Comparison of ENCODE assay signal across 8 cellular contexts in genomic region chr2:9552491-9553178, GRCh38. TPM values are rescaled to one million over a fixed set of nuclear protein-coding genes. Genes with fewer than 3 reads are reported as not detected.
DNase-seq lines count a peak whose midpoint lies in the region; ATAC-seq and TF ChIP-seq lines count a peak whose summit lies in the region.

No MANE protein-coding gene starts in this region.

- H3K27me3 Mint-ChIP-seq in CD14-positive monocyte (ENCODE audit: low read depth in 3 of 3): peaks cover 0 to 4% (median 4%) of the 10 kb centered on the region in 3 donors
- H3K27me3 Mint-ChIP-seq in mesothelial cell of epicardium (ENCODE audit: low read depth): no peaks in the 10 kb centered on the region

- H3K27me3 ChIP-seq in Karpas-422 (ENCODE audit: low read length) (no peaks in the 10 kb centered on the region), adipocyte (replicated peaks; ENCODE audit: control insufficient read depth, insufficient read depth, low read length) (no peaks in the 10 kb centered on the region)

- peak overlapping the region; percentile 94 for H3K27ac ChIP-seq in Karpas-422 (ENCODE audit: low read length)

- ATAC-seq in HG03108 (IDR thresholded peaks at IDR 0.05; ENCODE audit: unreplicated experiment) (no peak), GM21737 (IDR thresholded peaks at IDR 0.05; ENCODE audit: unreplicated experiment) (no peak), HG02623 (IDR thresholded peaks at IDR 0.05; ENCODE audit: unreplicated experiment) (no peak), HG03045 (IDR thresholded peaks at IDR 0.05; ENCODE audit: unreplicated experiment) (no peak)

- peaks cover 68% of the 10 kb centered on the region for H3K4me1 Mint-ChIP-seq in CD14-positive monocyte
- H3K4me1 Mint-ChIP-seq in mesothelial cell of epicardium: peaks cover 44% of the 10 kb centered on the region

- H3K9me3 Mint-ChIP-seq in CD14-positive monocyte (peaks cover 0 to 5% (median 0%) of the 10 kb centered on the region in 7 donors), mesothelial cell of epicardium (no peaks in the 10 kb centered on the region)

- peaks cover 77% of the 10 kb centered on the region for H3K4me1 ChIP-seq in Karpas-422 (ENCODE audit: low read length)
- peaks cover 49% of the 10 kb centered on the region for H3K4me1 ChIP-seq in adipocyte (ENCODE audit: control insufficient read depth, insufficient read depth, low read length)

- no peak overlapping the region for H2AFZ ChIP-seq in Karpas-422 (ENCODE audit: low read length)

- peaks cover 5% of the 10 kb centered on the region; the same call in 1 of the 2 replicates for H4K20me1 ChIP-seq in Karpas-422 (ENCODE audit: insufficient read depth, low read depth, low read length)

- H3K9me2 ChIP-seq in Karpas-422 (replicated peaks; ENCODE audit: insufficient read depth, low read length): no peaks in the 10 kb centered on the region

- H3K36me3 Mint-ChIP-seq in CD14-positive monocyte: peaks cover 7 to 14% of the 10 kb centered on the region in 2 donors
- H3K36me3 Mint-ChIP-seq in mesothelial cell of epicardium: no peaks in the 10 kb centered on the region

- H3K4me2 ChIP-seq in Karpas-422 (ENCODE audit: low read depth, low read length, poor library complexity, severe bottlenecking): peak overlapping the region; percentile 90

- peak overlapping the region; percentile 31 to 67 for H3K4me3 Mint-ChIP-seq in CD14-positive monocyte
- no peak overlapping the region for H3K4me3 Mint-ChIP-seq in mesothelial cell of epicardium

- H3K4me3 ChIP-seq in Karpas-422 (ENCODE audit: low read length) (peak overlapping the region; percentile 59), adipocyte (ENCODE audit: low read length) (peak overlapping the region; percentile 72)

- H3K79me2 ChIP-seq in Karpas-422 (ENCODE audit: low read length): peaks cover 97% of the 10 kb centered on the region

- H3K9me3 ChIP-seq in Karpas-422 (ENCODE audit: low read length): no peaks in the 10 kb centered on the region
- H3K9me3 ChIP-seq in adipocyte (ENCODE audit: control insufficient read depth, low read length): no peaks in the 10 kb centered on the region

- no peak for DNase-seq in CD14-positive monocyte (ENCODE audit: low spot score)
- DNase-seq in Karpas-422: peak; percentile 56
- peak; percentile 94 for DNase-seq in adipocyte (ENCODE audit: low read depth)
- DNase-seq in mesothelial cell of epicardium (ENCODE audit: low spot score in 2 of 2, unreplicated experiment in 2 of 2): no peak

- intact Hi-C loops in CD14-positive monocyte (cut with micrococcal nuclease): loop anchor here (2.0 to 10.0 kb wide), 3 partner anchors 14 to 492 kb away; partner anchors contain the start of gene KLF11 (in 1 of the 2)

- H3K27ac Mint-ChIP-seq in CD14-positive monocyte (peak overlapping the region; percentile 94 to 100 (median 97)), mesothelial cell of epicardium (peak overlapping the region; percentile 57)

- TF ChIP-seq CTCF in CD14-positive monocyte (IDR thresholded peaks at IDR 0.05) (no peak), mesothelial cell of epicardium (IDR thresholded peaks at IDR 0.05; ENCODE audit: unreplicated experiment) (no peak)

- H3K9ac ChIP-seq in Karpas-422 (ENCODE audit: low read length) (peak overlapping the region; percentile 61), adipocyte (ENCODE audit: low read length) (peak overlapping the region; percentile 52)

- H3K36me3 ChIP-seq in Karpas-422 (ENCODE audit: insufficient read depth, low read length): no peaks in the 10 kb centered on the region
- no peaks in the 10 kb centered on the region for H3K36me3 ChIP-seq in adipocyte (ENCODE audit: control insufficient read depth, insufficient read depth, low read length, severe bottlenecking)

RNA-seq across cellular contexts. Expression of gene ADAM17, which starts 3.0 kb away (rescaled TPM):
- 10 to 100 TPM; 30.2 to 34.8 TPM for polyA plus RNA-seq in CD14-positive monocyte
- 36.6 and 39.8 TPM in 2 replicates for total RNA-seq in Karpas-422 (2014; rRNA removed; shearing (Covaris generic); ENCODE audit: low replicate concordance)
- total RNA-seq in mesothelial cell of epicardium: 47.2 to 48.8 TPM (median 47.8 TPM) in 3 replicates

Comparison
In these comparisons a context has a peak if more than half of its experiments do, and no peak if none do; other contexts are left out.
1. DNase-seq: peak in Karpas-422 (single experiment) and adipocyte (single experiment); none in CD14-positive monocyte (single experiment) and mesothelial cell of epicardium (0 of 2).